In the genomic region with DNA sequence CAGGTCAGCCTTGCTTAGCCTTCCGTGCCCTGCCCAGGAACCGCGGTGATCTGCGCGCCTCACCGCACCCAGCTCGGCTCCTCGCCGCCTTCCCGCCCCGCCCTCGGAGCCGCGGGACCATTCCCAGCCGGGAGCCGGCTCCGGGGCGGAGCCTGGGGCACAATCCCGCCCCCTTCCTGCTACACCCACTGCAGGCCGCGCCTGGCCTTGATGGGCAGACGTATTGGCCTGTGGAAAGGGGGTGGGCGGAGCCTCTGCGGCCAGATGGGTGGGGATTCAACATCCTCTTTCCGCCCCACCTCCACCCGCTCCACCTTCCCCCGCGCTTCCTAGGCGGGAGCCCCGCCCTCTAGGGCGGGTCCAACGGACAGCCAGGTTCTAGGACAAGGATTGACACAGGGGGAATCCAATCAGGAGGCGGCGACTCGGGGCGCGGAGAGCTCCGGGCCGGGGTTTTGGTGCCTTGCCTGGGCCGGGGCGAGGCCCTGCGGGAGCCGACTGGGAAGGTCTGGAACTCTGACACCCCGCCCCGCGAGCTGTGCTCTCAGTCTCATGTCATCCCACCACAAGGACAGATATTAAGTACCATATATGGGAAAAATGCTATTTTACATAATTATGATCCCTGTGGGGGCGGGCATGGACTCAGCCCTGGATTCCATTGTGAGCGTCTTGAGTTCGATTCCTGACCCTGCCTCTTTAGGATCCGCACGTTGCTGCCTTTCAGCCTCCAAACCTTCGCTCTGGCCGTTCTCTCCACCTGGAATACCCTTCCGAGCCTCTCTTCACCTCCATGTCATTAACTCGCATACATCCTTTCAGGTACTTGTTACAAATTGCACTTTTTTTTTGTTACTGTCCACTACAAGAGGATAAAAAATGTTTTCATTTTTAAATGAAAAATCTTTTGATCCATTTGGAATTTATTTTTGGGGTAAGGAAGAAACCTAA, we compare ENCODE assay signal across 8 cellular contexts. TPM values are rescaled to one million over a fixed set of nuclear protein-coding genes. Genes with fewer than 3 reads are reported as not detected.
DNase-seq lines count a peak whose midpoint lies in the region; ATAC-seq and TF ChIP-seq lines count a peak whose summit lies in the region.

A gene (minus strand): TSS at position 54 of the 951 bp plus-strand sequence. CDS start 38,731 bp downstream, outside the sequence.

- H3K27ac Mint-ChIP-seq in activated T-helper 2 cell treated with anti-CD3 and anti-CD28 coated beads, Interferon-gamma antibody, Interleukin-2, Interleukin-4, amounts not matched to agents 10 μg/mL and 5 μg/mL and 100 μg/mL, durations not matched to agents 14 hours and 24 hours and 36 hours, result peak within 1 kb of the TSS; percentile 98
- peak within 1 kb of the TSS; percentile 93 to 97 (median 94) for H3K27ac Mint-ChIP-seq in naive thymus-derived CD4-positive, alpha-beta T cell
- peak within 1 kb of the TSS; percentile 99 for H3K27ac Mint-ChIP-seq in stimulated activated naive B cell treated with anti-CD40 and anti-IgM and Interleukin-4, amounts not matched to agents 10 μg/mL and 1 μg/mL and 100 μg/mL, for 72 hours

- TF ChIP-seq CTCF in RWPE2 (IDR thresholded peaks at IDR 0.05; ENCODE audit: poor library complexity, severe bottlenecking), result no peak
- no peak for TF ChIP-seq CTCF in fibroblast of lung (conservative IDR thresholded peaks at IDR 0.05 in 1 of 2, IDR thresholded peaks at IDR 0.05 in 1 of 2; ENCODE audit: low read depth in 1 of 2, low read length in 2 of 2)

- intact Hi-C loops in activated T-helper 2 cell treated with anti-CD3 and anti-CD28 coated beads, Interferon-gamma antibody, Interleukin-2, Interleukin-4, amounts not matched to agents 10 μg/mL and 5 μg/mL and 100 μg/mL, durations not matched to agents 14 hours and 24 hours and 36 hours (cut with micrococcal nuclease), result loop anchor here (1.0 to 5.0 kb wide), 2 partner anchors 63 to 84 kb away; no protein-coding TSS in a partner anchor
- intact Hi-C loops in naive thymus-derived CD4-positive, alpha-beta T cell (cut with micrococcal nuclease), result loop anchor here (1.0 to 10.0 kb wide), 11 partner anchors 11 to 847 kb away; a partner anchor contains a TSS

- CTCF ChIA-PET in naive thymus-derived CD4-positive, alpha-beta T cell (lab: Charles Lee), result interaction anchor here (1.4 to 1.7 kb wide), 2 partner anchors 16 to 83 kb away, joined by 5 read pairs; no protein-coding TSS in a partner anchor

- H3K27me3 ChIP-seq in RWPE2 (ENCODE audit: insufficient read depth, poor library complexity, severe bottlenecking) (no peaks in the 10 kb centered on the region), fibroblast of lung (ENCODE audit: control insufficient read depth, insufficient read depth, low read length) (no peaks in the 10 kb centered on the region)
- H3K27me3 ChIP-seq in naive thymus-derived CD4-positive, alpha-beta T cell (ENCODE audit: control insufficient read depth in 2 of 2, insufficient read depth in 2 of 2, low read length in 2 of 2), result no peaks in the 10 kb centered on the region

- peak within 1 kb of the TSS; percentile 83 for H3K4me3 ChIP-seq in RWPE2 (ENCODE audit: severe bottlenecking)
- peak within 1 kb of the TSS; percentile 94 to 98 (median 96) for H3K4me3 ChIP-seq in fibroblast of lung (replicated peaks in 1 of 4; ENCODE audit: control extremely low read depth in 1 of 4, insufficient read depth in 1 of 4, low read depth in 3 of 4, low read length in 4 of 4)
- peak within 1 kb of the TSS; percentile 97 for H3K4me3 ChIP-seq in naive thymus-derived CD4-positive, alpha-beta T cell (ENCODE audit: low read length)

- H3K36me3 ChIP-seq in RWPE2 (ENCODE audit: low read depth), result peaks cover 41% of the 10 kb centered on the region
- H3K36me3 ChIP-seq in fibroblast of lung (ENCODE audit: control insufficient read depth, insufficient read depth, low read length), result peaks cover 9% of the 10 kb centered on the region
- H3K36me3 ChIP-seq in naive thymus-derived CD4-positive, alpha-beta T cell (ENCODE audit: control insufficient read depth in 2 of 3, insufficient read depth in 3 of 3, low read length in 3 of 3), result peaks cover 0 to 17% (median 6%) of the 10 kb centered on the region in 3 experiments

- peak within 1 kb of the TSS; percentile 96 for H3K27ac ChIP-seq in RWPE2 (ENCODE audit: poor library complexity, severe bottlenecking)
- peak within 1 kb of the TSS; percentile 90 for H3K27ac ChIP-seq in fibroblast of lung (ENCODE audit: insufficient read depth, low read length)
- peak within 1 kb of the TSS; percentile 86 for H3K27ac ChIP-seq in naive thymus-derived CD4-positive, alpha-beta T cell (ENCODE audit: low read depth, low read length)

- peaks cover 34% of the 10 kb centered on the region for H3K4me1 Mint-ChIP-seq in activated T-helper 2 cell treated with anti-CD3 and anti-CD28 coated beads, Interferon-gamma antibody, Interleukin-2, Interleukin-4, amounts not matched to agents 10 μg/mL and 5 μg/mL and 100 μg/mL, durations not matched to agents 14 hours and 24 hours and 36 hours (ENCODE audit: low read depth)
- peaks cover 15 to 45% (median 32%) of the 10 kb centered on the region in 7 donors for H3K4me1 Mint-ChIP-seq in naive thymus-derived CD4-positive, alpha-beta T cell
- H3K4me1 Mint-ChIP-seq in stimulated activated naive B cell treated with anti-CD40 and anti-IgM and Interleukin-4, amounts not matched to agents 10 μg/mL and 1 μg/mL and 100 μg/mL, for 72 hours, result peaks cover 31 to 61% of the 10 kb centered on the region in 2 donors

- POLR2A ChIA-PET in naive thymus-derived CD4-positive, alpha-beta T cell (lab: Charles Lee), result interaction anchor here (0.5 to 35.9 kb wide), 13 partner anchors 9 to 136 kb away, joined by 3 to 1512 read pairs (median 4); no protein-coding TSS in a partner anchor

- H3K4me3 Mint-ChIP-seq in activated T-helper 2 cell treated with anti-CD3 and anti-CD28 coated beads, Interferon-gamma antibody, Interleukin-2, Interleukin-4, amounts not matched to agents 10 μg/mL and 5 μg/mL and 100 μg/mL, durations not matched to agents 14 hours and 24 hours and 36 hours (ENCODE audit: low read depth), result peak within 1 kb of the TSS; percentile 98
- peak within 1 kb of the TSS; percentile 87 to 99 (median 93) for H3K4me3 Mint-ChIP-seq in naive thymus-derived CD4-positive, alpha-beta T cell
- H3K4me3 Mint-ChIP-seq in stimulated activated naive B cell treated with anti-CD40 and anti-IgM and Interleukin-4, amounts not matched to agents 10 μg/mL and 1 μg/mL and 100 μg/mL, for 72 hours, result peak within 1 kb of the TSS; percentile 89 to 98

- DNase-seq in Daoy (ENCODE audit: low read depth), result peak; percentile 99
- peak; percentile 98 for DNase-seq in GOT3 (lab: John Stamatoyannopoulos, UW)
- peak; percentile 100 for DNase-seq in LoVo (ENCODE audit: low spot score)
- DNase-seq in RWPE2 (ENCODE audit: low spot score), result peak; percentile 99
- DNase-seq in activated T-helper 2 cell treated with anti-CD3 and anti-CD28 coated beads, Interferon-gamma antibody, Interleukin-2, Interleukin-4, amounts not matched to agents 10 μg/mL and 5 μg/mL and 100 μg/mL, durations not matched to agents 14 hours and 24 hours and 36 hours (ENCODE audit: low spot score), result peak; percentile 100
- DNase-seq in fibroblast of lung (ENCODE audit: low read depth in 2 of 2), result peak; percentile 99 to 100
- peak; percentile 93 to 99 (median 99) for DNase-seq in naive thymus-derived CD4-positive, alpha-beta T cell
- DNase-seq in stimulated activated naive B cell treated with anti-CD40 and anti-IgM and Interleukin-4, amounts not matched to agents 10 μg/mL and 1 μg/mL and 100 μg/mL, for 72 hours, result peak; percentile 100

- peak within 1 kb of the TSS; percentile 74 for H3K4me2 ChIP-seq in fibroblast of lung (ENCODE audit: extremely low read depth, insufficient read depth, low read length)

- H3K79me2 ChIP-seq in fibroblast of lung (ENCODE audit: control insufficient read depth, insufficient read depth, low read length), result peaks cover 44% of the 10 kb centered on the region

- no peaks in the 10 kb centered on the region for H3K9me3 Mint-ChIP-seq in activated T-helper 2 cell treated with anti-CD3 and anti-CD28 coated beads, Interferon-gamma antibody, Interleukin-2, Interleukin-4, amounts not matched to agents 10 μg/mL and 5 μg/mL and 100 μg/mL, durations not matched to agents 14 hours and 24 hours and 36 hours
- no peaks in the 10 kb centered on the region for H3K9me3 Mint-ChIP-seq in naive thymus-derived CD4-positive, alpha-beta T cell
- H3K9me3 Mint-ChIP-seq in stimulated activated naive B cell treated with anti-CD40 and anti-IgM and Interleukin-4, amounts not matched to agents 10 μg/mL and 1 μg/mL and 100 μg/mL, for 72 hours, result no peaks in the 10 kb centered on the region

- no peaks in the 10 kb centered on the region for H4K20me1 ChIP-seq in fibroblast of lung (ENCODE audit: control insufficient read depth, extremely low read depth, insufficient read depth, low read length)

- H3K4me1 ChIP-seq in RWPE2 (ENCODE audit: insufficient read depth, poor library complexity, severe bottlenecking) (peaks cover 25% of the 10 kb centered on the region), fibroblast of lung (ENCODE audit: control insufficient read depth, extremely low read depth, insufficient read depth, low read length) (peaks cover 4% of the 10 kb centered on the region)
- peaks cover 18% of the 10 kb centered on the region in 2 donors for H3K4me1 ChIP-seq in naive thymus-derived CD4-positive, alpha-beta T cell (ENCODE audit: control insufficient read depth in 2 of 2, insufficient read depth in 2 of 2, low read length in 2 of 2)

- H2AFZ ChIP-seq in fibroblast of lung (ENCODE audit: low read length), result no peak within 1 kb of the TSS

- ATAC-seq in RWPE2 (ENCODE audit: low read depth), result peak; percentile 77
- ATAC-seq in naive thymus-derived CD4-positive, alpha-beta T cell, result peak; percentile 93
- peak; percentile 72 to 78 for ATAC-seq in stimulated activated naive B cell treated with anti-CD40 and anti-IgM and Interleukin-4, amounts not matched to agents 10 μg/mL and 1 μg/mL and 100 μg/mL, for 72 hours (replicated peaks)

- H3K9ac ChIP-seq in fibroblast of lung (ENCODE audit: insufficient read depth, low read length), result peak within 1 kb of the TSS; percentile 88

- H3K9me3 ChIP-seq in RWPE2 (ENCODE audit: severe bottlenecking) (no peaks in the 10 kb centered on the region), fibroblast of lung (ENCODE audit: control insufficient read depth, insufficient read depth, low read depth, low read length) (no peaks in the 10 kb centered on the region)
- no peaks in the 10 kb centered on the region for H3K9me3 ChIP-seq in naive thymus-derived CD4-positive, alpha-beta T cell (ENCODE audit: control insufficient read depth in 2 of 3, low read length in 3 of 3)

- H3K36me3 Mint-ChIP-seq in activated T-helper 2 cell treated with anti-CD3 and anti-CD28 coated beads, Interferon-gamma antibody, Interleukin-2, Interleukin-4, amounts not matched to agents 10 μg/mL and 5 μg/mL and 100 μg/mL, durations not matched to agents 14 hours and 24 hours and 36 hours (ENCODE audit: low read depth), result peaks cover 37% of the 10 kb centered on the region
- H3K36me3 Mint-ChIP-seq in naive thymus-derived CD4-positive, alpha-beta T cell, result peaks cover 2 to 35% (median 8%) of the 10 kb centered on the region in 5 donors
- H3K36me3 Mint-ChIP-seq in stimulated activated naive B cell treated with anti-CD40 and anti-IgM and Interleukin-4, amounts not matched to agents 10 μg/mL and 1 μg/mL and 100 μg/mL, for 72 hours, result peaks cover 30 to 31% of the 10 kb centered on the region in 2 donors

- H3K27me3 Mint-ChIP-seq in activated T-helper 2 cell treated with anti-CD3 and anti-CD28 coated beads, Interferon-gamma antibody, Interleukin-2, Interleukin-4, amounts not matched to agents 10 μg/mL and 5 μg/mL and 100 μg/mL, durations not matched to agents 14 hours and 24 hours and 36 hours (ENCODE audit: low read depth), result no peaks in the 10 kb centered on the region
- no peaks in the 10 kb centered on the region for H3K27me3 Mint-ChIP-seq in naive thymus-derived CD4-positive, alpha-beta T cell
- no peaks in the 10 kb centered on the region for H3K27me3 Mint-ChIP-seq in stimulated activated naive B cell treated with anti-CD40 and anti-IgM and Interleukin-4, amounts not matched to agents 10 μg/mL and 1 μg/mL and 100 μg/mL, for 72 hours

RNA-seq across cellular contexts. Expression of the gene that starts here (rescaled TPM):
- total RNA-seq in Daoy (2014; rRNA removed; shearing (Covaris generic)), result 349 and 464 TPM in 2 replicates
- 619 and 645 TPM in 2 replicates for total RNA-seq in activated T-helper 2 cell treated with anti-CD3 and anti-CD28 coated beads, Interferon-gamma antibody, Interleukin-2, Interleukin-4, amounts not matched to agents 10 μg/mL and 5 μg/mL and 100 μg/mL, durations not matched to agents 14 hours and 24 hours and 36 hours
- 562 and 796 TPM in 2 replicates for total RNA-seq in fibroblast of lung
- polyA plus RNA-seq in fibroblast of lung, result 413 and 677 TPM in 2 replicates
- 611 and 1,244 TPM in 2 replicates for polyA plus RNA-seq in fibroblast of lung (2012)
- polyA minus RNA-seq in fibroblast of lung (ENCODE audit: low replicate concordance), result 1,141 and 2,569 TPM in 2 replicates
- total RNA-seq in naive thymus-derived CD4-positive, alpha-beta T cell, result 100 to 1,000 TPM; 650 to 900 (median 803) TPM
- 100 to 1,000 TPM in 1 of 2 donors, 10 to 100 TPM in 1; 95.5 to 501 TPM for polyA plus RNA-seq in naive thymus-derived CD4-positive, alpha-beta T cell

Comparison
In these comparisons a context has a peak if more than half of its experiments do, and no peak if none do; other contexts are left out.
1. Peak in every context shown above with its lines: DNase-seq, ATAC-seq, H3K4me3 ChIP-seq and H3K27ac ChIP-seq.